10 cellular contexts compared by ENCODE assay signal in genomic region chr3:183490653-183491052, GRCh38.
DNase-seq lines count a peak whose midpoint lies in the region; ATAC-seq and TF ChIP-seq lines count a peak whose summit lies in the region.
"Had no signal": no experiment of that assay in that cellular context is flagged by ENCODE, and none has a peak within 500 bp of the region (broad histone marks: within the 10 kb centered on the region; RNA-seq: fewer than 3 reads in every experiment).

No MANE protein-coding gene starts in this region.

- peaks cover 0 to 6% (median 0%) of the 10 kb centered on the region in 4 donors for H3K27me3 ChIP-seq in esophagus squamous epithelium

- intact Hi-C loops in activated naive CD4-positive, alpha-beta T cell treated with anti-CD3 and anti-CD28 coated beads for 36 hours (cut with micrococcal nuclease), result loop anchor here (1.0 to 2.0 kb wide), 2 partner anchors 26 to 64 kb away; no protein-coding TSS in a partner anchor
- intact Hi-C loops in esophagus squamous epithelium (cut with DNase I), result no loop called here

- H3K4me3 ChIP-seq in esophagus squamous epithelium, result no peak overlapping the region

- H3K27me3 Mint-ChIP-seq in activated naive CD4-positive, alpha-beta T cell treated with anti-CD3 and anti-CD28 coated beads for 36 hours (ENCODE audit: low read depth), result no peaks in the 10 kb centered on the region
- H3K27me3 Mint-ChIP-seq in type B pancreatic cell, result no peaks in the 10 kb centered on the region

- H3K4me3 Mint-ChIP-seq in activated naive CD4-positive, alpha-beta T cell treated with anti-CD3 and anti-CD28 coated beads for 36 hours, result no peak overlapping the region
- H3K4me3 Mint-ChIP-seq in type B pancreatic cell, result no peak overlapping the region
- H3K4me3 Mint-ChIP-seq: CD14-positive monocyte had no signal

- no peak for TF ChIP-seq CTCF in esophagus squamous epithelium (IDR thresholded peaks at IDR 0.05)
- TF ChIP-seq CTCF in type B pancreatic cell (conservative IDR thresholded peaks at IDR 0.05), result no peak

- peaks cover 3 to 36% (median 10%) of the 10 kb centered on the region in 3 donors for H3K4me1 ChIP-seq in esophagus squamous epithelium

- peak; percentile 62 for DNase-seq in activated naive CD4-positive, alpha-beta T cell treated with anti-CD3 and anti-CD28 coated beads for 36 hours
- no peak for DNase-seq in activated naive CD4-positive, alpha-beta T cell (lab: John Stamatoyannopoulos, UW)
- DNase-seq in NCI-H2227 treated with DMSO at 0.1 percent for 48 hours (lab: John Stamatoyannopoulos, UW) (peak; percentile 62), esophagus squamous epithelium (lab: John Stamatoyannopoulos, UW) (no peak), type B pancreatic cell (ENCODE audit: extremely low spot score, unreplicated experiment) (peak; percentile 27), SIG-M5 treated with dmso at 0.1 percent for 504 hours (lab: John Stamatoyannopoulos, UW; ENCODE audit: unreplicated experiment) (no peak)
- DNase-seq: effector memory CD4-positive, alpha-beta T cell had no signal

- 54 to 68% methylated on average over 6 of the region's 6 CpGs for WGBS in esophagus squamous epithelium, 2 donors

- TF ChIP-seq POLR2A in esophagus squamous epithelium (IDR thresholded peaks at IDR 0.05), result no peak

- H3K9me3 ChIP-seq in esophagus squamous epithelium, result no peaks in the 10 kb centered on the region

- peak overlapping the region; percentile 69 for H3K27ac Mint-ChIP-seq in activated naive CD4-positive, alpha-beta T cell treated with anti-CD3 and anti-CD28 coated beads for 36 hours
- peak overlapping the region; percentile 87 for H3K27ac Mint-ChIP-seq in type B pancreatic cell

- H3K36me3 ChIP-seq in esophagus squamous epithelium, result peaks cover 0 to 4% (median 0%) of the 10 kb centered on the region in 3 donors

- ATAC-seq in HG03159 (IDR thresholded peaks at IDR 0.05; ENCODE audit: unreplicated experiment), result no peak
- no peak for ATAC-seq in GM19467 (IDR thresholded peaks at IDR 0.05; ENCODE audit: unreplicated experiment)

- H3K4me1 Mint-ChIP-seq in activated naive CD4-positive, alpha-beta T cell treated with anti-CD3 and anti-CD28 coated beads for 36 hours (ENCODE audit: low read depth), result peaks cover 14% of the 10 kb centered on the region
- H3K4me1 Mint-ChIP-seq in type B pancreatic cell (ENCODE audit: unreplicated experiment), result peaks cover 24% of the 10 kb centered on the region

- H3K27ac ChIP-seq in esophagus squamous epithelium, result peak overlapping the region; percentile 19 to 82 (median 60)

- CTCF ChIA-PET in activated naive CD4-positive, alpha-beta T cell treated with anti-CD3 and anti-CD28 coated beads for 36 hours (lab: Charles Lee), result interaction anchor here (0.8 to 1.4 kb wide), 3 partner anchors 11 to 60 kb away, joined by 4 read pairs; no protein-coding TSS in a partner anchor

- no peaks in the 10 kb centered on the region for H3K9me3 Mint-ChIP-seq in activated naive CD4-positive, alpha-beta T cell treated with anti-CD3 and anti-CD28 coated beads for 36 hours
- no peaks in the 10 kb centered on the region for H3K9me3 Mint-ChIP-seq in type B pancreatic cell
- H3K9me3 Mint-ChIP-seq: CD14-positive monocyte had no signal

- peaks cover 38% of the 10 kb centered on the region for H3K36me3 Mint-ChIP-seq in activated naive CD4-positive, alpha-beta T cell treated with anti-CD3 and anti-CD28 coated beads for 36 hours (ENCODE audit: low read depth)
- H3K36me3 Mint-ChIP-seq in type B pancreatic cell, result no peaks in the 10 kb centered on the region

Comparison
In these comparisons a context has a peak if more than half of its experiments do, and no peak if none do; other contexts are left out.
1. DNase-seq: peak in activated naive CD4-positive, alpha-beta T cell treated with anti-CD3 and anti-CD28 coated beads for 36 hours (single experiment), NCI-H2227 treated with DMSO at 0.1 percent for 48 hours (single experiment) and type B pancreatic cell (single experiment); none in activated naive CD4-positive, alpha-beta T cell (0 of 4), esophagus squamous epithelium (single experiment) and SIG-M5 treated with dmso at 0.1 percent for 504 hours (single experiment).